1 cellular context compared by ENCODE assay signal in the genomic region with DNA sequence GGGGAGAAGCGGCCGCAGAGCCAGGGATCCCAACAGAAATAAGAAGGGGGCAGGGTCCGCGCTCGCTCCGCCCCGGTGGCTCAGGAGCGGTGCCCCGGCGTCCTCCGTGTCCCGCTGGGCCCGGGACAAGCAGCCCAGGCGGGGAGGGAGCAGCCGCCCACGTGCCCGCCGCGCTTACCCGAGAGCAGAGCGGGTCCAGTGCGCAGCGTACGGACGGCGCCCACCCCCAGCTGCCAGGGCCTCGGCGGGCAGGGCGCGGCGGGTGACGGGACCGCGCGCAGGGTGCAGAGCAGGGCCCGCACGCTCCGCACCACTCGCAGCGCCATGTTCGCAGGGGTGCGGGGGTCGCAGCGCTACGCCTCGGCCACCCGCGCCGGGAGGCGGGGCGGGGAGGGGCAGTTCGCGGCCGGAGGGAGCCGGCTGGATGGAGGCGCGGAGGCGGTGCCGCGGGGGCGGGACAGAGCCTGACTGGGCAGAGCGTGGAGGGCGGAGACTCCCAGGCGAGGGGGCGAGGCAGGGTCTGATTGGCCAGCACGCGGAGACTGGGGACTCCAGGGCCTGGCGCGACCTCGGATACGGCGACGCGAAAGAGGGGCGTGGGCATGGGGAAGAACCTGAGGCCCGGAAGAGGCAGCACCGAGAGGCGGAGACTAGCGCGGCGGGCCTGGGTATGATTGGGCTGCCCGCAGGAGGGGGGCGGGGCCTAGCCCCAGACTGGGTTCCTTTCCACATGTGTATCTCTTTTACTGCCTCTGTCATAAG.
TF ChIP-seq lines count a peak whose summit lies in the region.

A gene (minus strand): TSS at position 443 of the 762 bp plus-strand sequence. CDS start 117 bp downstream, at position 326.

TF ChIP-seq in HepG2, 621 proteins besides CTCF, POLR2A, EP300 and RAD21 (continued from another document and continues in another):
- TF ChIP-seq, protein P1, sequence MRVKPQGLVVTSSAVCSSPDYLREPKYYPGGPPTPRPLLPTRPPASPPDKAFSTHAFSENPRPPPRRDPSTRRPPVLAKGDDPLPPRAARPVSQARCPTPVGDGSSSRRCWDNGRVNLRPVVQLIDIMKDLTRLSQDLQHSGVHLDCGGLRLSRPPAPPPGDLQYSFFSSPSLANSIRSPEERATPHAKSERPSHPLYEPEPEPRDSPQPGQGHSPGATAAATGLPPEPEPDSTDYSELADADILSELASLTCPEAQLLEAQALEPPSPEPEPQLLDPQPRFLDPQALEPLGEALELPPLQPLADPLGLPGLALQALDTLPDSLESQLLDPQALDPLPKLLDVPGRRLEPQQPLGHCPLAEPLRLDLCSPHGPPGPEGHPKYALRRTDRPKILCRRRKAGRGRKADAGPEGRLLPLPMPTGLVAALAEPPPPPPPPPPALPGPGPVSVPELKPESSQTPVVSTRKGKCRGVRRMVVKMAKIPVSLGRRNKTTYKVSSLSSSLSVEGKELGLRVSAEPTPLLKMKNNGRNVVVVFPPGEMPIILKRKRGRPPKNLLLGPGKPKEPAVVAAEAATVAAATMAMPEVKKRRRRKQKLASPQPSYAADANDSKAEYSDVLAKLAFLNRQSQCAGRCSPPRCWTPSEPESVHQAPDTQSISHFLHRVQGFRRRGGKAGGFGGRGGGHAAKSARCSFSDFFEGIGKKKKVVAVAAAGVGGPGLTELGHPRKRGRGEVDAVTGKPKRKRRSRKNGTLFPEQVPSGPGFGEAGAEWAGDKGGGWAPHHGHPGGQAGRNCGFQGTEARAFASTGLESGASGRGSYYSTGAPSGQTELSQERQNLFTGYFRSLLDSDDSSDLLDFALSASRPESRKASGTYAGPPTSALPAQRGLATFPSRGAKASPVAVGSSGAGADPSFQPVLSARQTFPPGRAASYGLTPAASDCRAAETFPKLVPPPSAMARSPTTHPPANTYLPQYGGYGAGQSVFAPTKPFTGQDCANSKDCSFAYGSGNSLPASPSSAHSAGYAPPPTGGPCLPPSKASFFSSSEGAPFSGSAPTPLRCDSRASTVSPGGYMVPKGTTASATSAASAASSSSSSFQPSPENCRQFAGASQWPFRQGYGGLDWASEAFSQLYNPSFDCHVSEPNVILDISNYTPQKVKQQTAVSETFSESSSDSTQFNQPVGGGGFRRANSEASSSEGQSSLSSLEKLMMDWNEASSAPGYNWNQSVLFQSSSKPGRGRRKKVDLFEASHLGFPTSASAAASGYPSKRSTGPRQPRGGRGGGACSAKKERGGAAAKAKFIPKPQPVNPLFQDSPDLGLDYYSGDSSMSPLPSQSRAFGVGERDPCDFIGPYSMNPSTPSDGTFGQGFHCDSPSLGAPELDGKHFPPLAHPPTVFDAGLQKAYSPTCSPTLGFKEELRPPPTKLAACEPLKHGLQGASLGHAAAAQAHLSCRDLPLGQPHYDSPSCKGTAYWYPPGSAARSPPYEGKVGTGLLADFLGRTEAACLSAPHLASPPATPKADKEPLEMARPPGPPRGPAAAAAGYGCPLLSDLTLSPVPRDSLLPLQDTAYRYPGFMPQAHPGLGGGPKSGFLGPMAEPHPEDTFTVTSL (CRISPR knock-in tag; IDR thresholded peaks at IDR 0.05; ENCODE audit: borderline replicate concordance) = no peak
- TF ChIP-seq ZNF644 (CRISPR knock-in tag; IDR thresholded peaks at IDR 0.05; ENCODE audit: low read depth) (no peak), NONO (IDR thresholded peaks at IDR 0.05) (no peak), NONO (CRISPR knock-in tag; conservative IDR thresholded peaks at IDR 0.05) (peak; percentile 82; the same call in 1 of the 2 replicates), HMG20B (CRISPR knock-in tag; conservative IDR thresholded peaks at IDR 0.05) (no peak), ZZZ3 (CRISPR knock-in tag; IDR thresholded peaks at IDR 0.05; ENCODE audit: borderline replicate concordance) (no peak), TRIM24 (CRISPR knock-in tag; IDR thresholded peaks at IDR 0.05) (no peak), RELA (CRISPR knock-in tag; IDR thresholded peaks at IDR 0.05) (no peak; the same call in 1 of the 2 replicates), ZNF629 (CRISPR knock-in tag; conservative IDR thresholded peaks at IDR 0.05) (no peak), ZBTB7A (CRISPR knock-in tag; IDR thresholded peaks at IDR 0.05) (peak; percentile 90), ZIK1 (CRISPR knock-in tag; IDR thresholded peaks at IDR 0.05; ENCODE audit: borderline replicate concordance, low read depth) (peak; percentile 97; the same call in 1 of the 2 replicates), ZNF652 (CRISPR knock-in tag; IDR thresholded peaks at IDR 0.05; ENCODE audit: borderline replicate concordance, low read depth) (no peak), CREB1 (IDR thresholded peaks at IDR 0.05) (peak; percentile 77), CREB1 (CRISPR knock-in tag; IDR thresholded peaks at IDR 0.05) (no peak), ZNF296 (CRISPR knock-in tag; conservative IDR thresholded peaks at IDR 0.05) (0 out of 2 replicates have a peak, but pooled peaks have one; percentile 76), XRCC5 (optimal IDR thresholded peaks at IDR 0.05; ENCODE audit: low read length) (peak; percentile 59), GFI1 (CRISPR knock-in tag; IDR thresholded peaks at IDR 0.05; ENCODE audit: borderline replicate concordance) (no peak), ZNF326 (CRISPR knock-in tag; IDR thresholded peaks at IDR 0.05; ENCODE audit: borderline replicate concordance) (no peak), FOXK2 (IDR thresholded peaks at IDR 0.05) (no peak), ZNF776 (CRISPR knock-in tag; IDR thresholded peaks at IDR 0.05) (peak; percentile 78; the same call in 1 of the 2 replicates), ZC3H4 (CRISPR knock-in tag; IDR thresholded peaks at IDR 0.05; ENCODE audit: borderline replicate concordance) (no peak), ZNF788 (CRISPR knock-in tag; IDR thresholded peaks at IDR 0.05; ENCODE audit: borderline replicate concordance) (no peak), IKZF4 (CRISPR knock-in tag; IDR thresholded peaks at IDR 0.05; ENCODE audit: borderline replicate concordance, low read depth, not compliant biosample characterization) (no peak), ATAD3A (CRISPR knock-in tag; IDR thresholded peaks at IDR 0.05) (no peak), EEA1 (CRISPR knock-in tag; IDR thresholded peaks at IDR 0.05; ENCODE audit: borderline replicate concordance) (peak; percentile 93; the same call in 1 of the 2 replicates), ZFP36 (IDR thresholded peaks at IDR 0.05; ENCODE audit: borderline replicate concordance, low read depth, low read length, partially characterized antibody) (no peak), RARG (CRISPR knock-in tag; IDR thresholded peaks at IDR 0.05; ENCODE audit: low read depth) (peak; percentile 39)
- TF ChIP-seq, protein P2, sequence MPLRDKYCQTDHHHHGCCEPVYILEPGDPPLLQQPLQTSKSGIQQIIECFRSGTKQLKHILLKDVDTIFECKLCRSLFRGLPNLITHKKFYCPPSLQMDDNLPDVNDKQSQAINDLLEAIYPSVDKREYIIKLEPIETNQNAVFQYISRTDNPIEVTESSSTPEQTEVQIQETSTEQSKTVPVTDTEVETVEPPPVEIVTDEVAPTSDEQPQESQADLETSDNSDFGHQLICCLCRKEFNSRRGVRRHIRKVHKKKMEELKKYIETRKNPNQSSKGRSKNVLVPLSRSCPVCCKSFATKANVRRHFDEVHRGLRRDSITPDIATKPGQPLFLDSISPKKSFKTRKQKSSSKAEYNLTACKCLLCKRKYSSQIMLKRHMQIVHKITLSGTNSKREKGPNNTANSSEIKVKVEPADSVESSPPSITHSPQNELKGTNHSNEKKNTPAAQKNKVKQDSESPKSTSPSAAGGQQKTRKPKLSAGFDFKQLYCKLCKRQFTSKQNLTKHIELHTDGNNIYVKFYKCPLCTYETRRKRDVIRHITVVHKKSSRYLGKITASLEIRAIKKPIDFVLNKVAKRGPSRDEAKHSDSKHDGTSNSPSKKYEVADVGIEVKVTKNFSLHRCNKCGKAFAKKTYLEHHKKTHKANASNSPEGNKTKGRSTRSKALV (CRISPR knock-in tag; IDR thresholded peaks at IDR 0.05) = no peak
- TF ChIP-seq, protein P3, sequence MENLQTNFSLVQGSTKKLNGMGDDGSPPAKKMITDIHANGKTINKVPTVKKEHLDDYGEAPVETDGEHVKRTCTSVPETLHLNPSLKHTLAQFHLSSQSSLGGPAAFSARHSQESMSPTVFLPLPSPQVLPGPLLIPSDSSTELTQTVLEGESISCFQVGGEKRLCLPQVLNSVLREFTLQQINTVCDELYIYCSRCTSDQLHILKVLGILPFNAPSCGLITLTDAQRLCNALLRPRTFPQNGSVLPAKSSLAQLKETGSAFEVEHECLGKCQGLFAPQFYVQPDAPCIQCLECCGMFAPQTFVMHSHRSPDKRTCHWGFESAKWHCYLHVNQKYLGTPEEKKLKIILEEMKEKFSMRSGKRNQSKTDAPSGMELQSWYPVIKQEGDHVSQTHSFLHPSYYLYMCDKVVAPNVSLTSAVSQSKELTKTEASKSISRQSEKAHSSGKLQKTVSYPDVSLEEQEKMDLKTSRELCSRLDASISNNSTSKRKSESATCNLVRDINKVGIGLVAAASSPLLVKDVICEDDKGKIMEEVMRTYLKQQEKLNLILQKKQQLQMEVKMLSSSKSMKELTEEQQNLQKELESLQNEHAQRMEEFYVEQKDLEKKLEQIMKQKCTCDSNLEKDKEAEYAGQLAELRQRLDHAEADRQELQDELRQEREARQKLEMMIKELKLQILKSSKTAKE (CRISPR knock-in tag; IDR thresholded peaks at IDR 0.05; ENCODE audit: borderline replicate concordance) = no peak; the same call in 1 of the 2 replicates
- TF ChIP-seq, protein P4, sequence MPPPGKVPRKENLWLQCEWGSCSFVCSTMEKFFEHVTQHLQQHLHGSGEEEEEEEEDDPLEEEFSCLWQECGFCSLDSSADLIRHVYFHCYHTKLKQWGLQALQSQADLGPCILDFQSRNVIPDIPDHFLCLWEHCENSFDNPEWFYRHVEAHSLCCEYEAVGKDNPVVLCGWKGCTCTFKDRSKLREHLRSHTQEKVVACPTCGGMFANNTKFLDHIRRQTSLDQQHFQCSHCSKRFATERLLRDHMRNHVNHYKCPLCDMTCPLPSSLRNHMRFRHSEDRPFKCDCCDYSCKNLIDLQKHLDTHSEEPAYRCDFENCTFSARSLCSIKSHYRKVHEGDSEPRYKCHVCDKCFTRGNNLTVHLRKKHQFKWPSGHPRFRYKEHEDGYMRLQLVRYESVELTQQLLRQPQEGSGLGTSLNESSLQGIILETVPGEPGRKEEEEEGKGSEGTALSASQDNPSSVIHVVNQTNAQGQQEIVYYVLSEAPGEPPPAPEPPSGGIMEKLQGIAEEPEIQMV (CRISPR knock-in tag; IDR thresholded peaks at IDR 0.05; ENCODE audit: low read depth) = peak; percentile 85; the same call in 1 of the 2 replicates
- TF ChIP-seq, protein P5, sequence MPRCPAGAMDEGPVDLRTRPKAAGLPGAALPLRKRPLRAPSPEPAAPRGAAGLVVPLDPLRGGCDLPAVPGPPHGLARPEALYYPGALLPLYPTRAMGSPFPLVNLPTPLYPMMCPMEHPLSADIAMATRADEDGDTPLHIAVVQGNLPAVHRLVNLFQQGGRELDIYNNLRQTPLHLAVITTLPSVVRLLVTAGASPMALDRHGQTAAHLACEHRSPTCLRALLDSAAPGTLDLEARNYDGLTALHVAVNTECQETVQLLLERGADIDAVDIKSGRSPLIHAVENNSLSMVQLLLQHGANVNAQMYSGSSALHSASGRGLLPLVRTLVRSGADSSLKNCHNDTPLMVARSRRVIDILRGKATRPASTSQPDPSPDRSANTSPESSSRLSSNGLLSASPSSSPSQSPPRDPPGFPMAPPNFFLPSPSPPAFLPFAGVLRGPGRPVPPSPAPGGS (CRISPR knock-in tag; IDR thresholded peaks at IDR 0.05) = peak; percentile 70; the same call in 1 of the 2 replicates
- TF ChIP-seq, protein P6, sequence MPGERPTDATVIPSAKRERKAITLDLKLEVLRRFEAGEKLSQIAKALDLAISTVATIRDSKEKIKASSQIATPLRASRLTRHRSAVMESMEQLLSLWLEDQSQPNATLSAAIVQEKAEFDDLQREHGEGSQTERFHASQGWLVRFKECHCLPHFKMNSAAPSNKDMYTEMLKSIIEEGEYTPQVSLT (CRISPR knock-in tag; IDR thresholded peaks at IDR 0.05; ENCODE audit: borderline replicate concordance, low read depth) = no peak; the same call in 1 of the 2 replicates
- TF ChIP-seq, protein P7, sequence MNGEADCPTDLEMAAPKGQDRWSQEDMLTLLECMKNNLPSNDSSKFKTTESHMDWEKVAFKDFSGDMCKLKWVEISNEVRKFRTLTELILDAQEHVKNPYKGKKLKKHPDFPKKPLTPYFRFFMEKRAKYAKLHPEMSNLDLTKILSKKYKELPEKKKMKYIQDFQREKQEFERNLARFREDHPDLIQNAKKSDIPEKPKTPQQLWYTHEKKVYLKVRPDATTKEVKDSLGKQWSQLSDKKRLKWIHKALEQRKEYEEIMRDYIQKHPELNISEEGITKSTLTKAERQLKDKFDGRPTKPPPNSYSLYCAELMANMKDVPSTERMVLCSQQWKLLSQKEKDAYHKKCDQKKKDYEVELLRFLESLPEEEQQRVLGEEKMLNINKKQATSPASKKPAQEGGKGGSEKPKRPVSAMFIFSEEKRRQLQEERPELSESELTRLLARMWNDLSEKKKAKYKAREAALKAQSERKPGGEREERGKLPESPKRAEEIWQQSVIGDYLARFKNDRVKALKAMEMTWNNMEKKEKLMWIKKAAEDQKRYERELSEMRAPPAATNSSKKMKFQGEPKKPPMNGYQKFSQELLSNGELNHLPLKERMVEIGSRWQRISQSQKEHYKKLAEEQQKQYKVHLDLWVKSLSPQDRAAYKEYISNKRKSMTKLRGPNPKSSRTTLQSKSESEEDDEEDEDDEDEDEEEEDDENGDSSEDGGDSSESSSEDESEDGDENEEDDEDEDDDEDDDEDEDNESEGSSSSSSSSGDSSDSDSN (CRISPR knock-in tag; IDR thresholded peaks at IDR 0.05) = peak; percentile 99
- TF ChIP-seq, protein P8, sequence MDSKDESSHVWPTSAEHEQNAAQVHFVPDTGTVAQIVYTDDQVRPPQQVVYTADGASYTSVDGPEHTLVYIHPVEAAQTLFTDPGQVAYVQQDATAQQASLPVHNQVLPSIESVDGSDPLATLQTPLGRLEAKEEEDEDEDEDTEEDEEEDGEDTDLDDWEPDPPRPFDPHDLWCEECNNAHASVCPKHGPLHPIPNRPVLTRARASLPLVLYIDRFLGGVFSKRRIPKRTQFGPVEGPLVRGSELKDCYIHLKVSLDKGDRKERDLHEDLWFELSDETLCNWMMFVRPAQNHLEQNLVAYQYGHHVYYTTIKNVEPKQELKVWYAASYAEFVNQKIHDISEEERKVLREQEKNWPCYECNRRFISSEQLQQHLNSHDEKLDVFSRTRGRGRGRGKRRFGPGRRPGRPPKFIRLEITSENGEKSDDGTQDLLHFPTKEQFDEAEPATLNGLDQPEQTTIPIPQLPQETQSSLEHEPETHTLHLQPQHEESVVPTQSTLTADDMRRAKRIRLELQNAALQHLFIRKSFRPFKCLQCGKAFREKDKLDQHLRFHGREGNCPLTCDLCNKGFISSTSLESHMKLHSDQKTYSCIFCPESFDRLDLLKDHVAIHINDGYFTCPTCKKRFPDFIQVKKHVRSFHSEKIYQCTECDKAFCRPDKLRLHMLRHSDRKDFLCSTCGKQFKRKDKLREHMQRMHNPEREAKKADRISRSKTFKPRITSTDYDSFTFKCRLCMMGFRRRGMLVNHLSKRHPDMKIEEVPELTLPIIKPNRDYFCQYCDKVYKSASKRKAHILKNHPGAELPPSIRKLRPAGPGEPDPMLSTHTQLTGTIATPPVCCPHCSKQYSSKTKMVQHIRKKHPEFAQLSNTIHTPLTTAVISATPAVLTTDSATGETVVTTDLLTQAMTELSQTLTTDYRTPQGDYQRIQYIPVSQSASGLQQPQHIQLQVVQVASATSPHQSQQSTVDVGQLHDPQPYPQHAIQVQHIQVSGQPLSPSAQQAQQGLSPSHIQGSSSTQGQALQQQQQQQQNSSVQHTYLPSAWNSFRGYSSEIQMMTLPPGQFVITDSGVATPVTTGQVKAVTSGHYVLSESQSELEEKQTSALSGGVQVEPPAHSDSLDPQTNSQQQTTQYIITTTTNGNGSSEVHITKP (CRISPR knock-in tag; IDR thresholded peaks at IDR 0.05; ENCODE audit: low read depth) = no peak
